Comparison of ENCODE assay signal across 25 cellular contexts in the genomic region with DNA sequence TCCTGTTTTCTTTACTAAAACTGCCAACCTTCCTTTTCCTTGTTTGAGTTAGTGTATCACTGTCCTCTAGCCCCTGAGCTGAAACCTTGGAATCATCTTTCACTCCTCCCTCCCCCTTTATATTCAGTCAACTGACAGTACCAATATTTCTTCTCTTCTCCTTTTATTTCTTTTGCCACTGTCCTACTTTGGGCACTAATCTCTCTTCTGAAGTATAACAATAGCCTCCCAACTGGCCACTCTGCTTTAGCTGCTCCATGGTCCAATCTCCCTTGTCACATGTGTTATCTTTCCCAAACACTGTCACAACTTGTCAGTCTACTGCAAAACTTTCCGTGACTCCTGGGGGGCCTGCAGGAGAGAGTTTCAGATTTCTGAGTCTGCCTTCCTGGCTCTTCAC.
"Had no signal": no experiment of that assay in that cellular context is flagged by ENCODE, and none has a peak within 500 bp of the region (broad histone marks: within the 10 kb centered on the region; RNA-seq: fewer than 3 reads in every experiment).

No MANE protein-coding gene starts in this region.

- H3K27ac Mint-ChIP-seq: naive thymus-derived CD8-positive, alpha-beta T cell; stimulated activated naive B cell treated with anti-CD40 and anti-IgM and Interleukin-4, amounts not matched to agents 10 μg/mL and 1 μg/mL and 100 μg/mL, for 72 hours; stimulated activated naive CD8-positive, alpha-beta T cell treated with anti-CD3 and anti-CD28 coated beads, Interleukin-15, amount 100 ng/mL, for 72 hours had no signal

- H3K36me3 ChIP-seq: colonic mucosa, esophagus muscularis mucosa, right atrium auricular region, upper lobe of right lung, vagina had no signal

- DNase-seq: colonic mucosa; dorsolateral prefrontal cortex; effector CD8-positive, alpha-beta T cell; glutamatergic neuron; kidney; left cardiac atrium; mucosa of descending colon; naive thymus-derived CD8-positive, alpha-beta T cell; occipital lobe; sigmoid colon; stimulated activated CD4-positive, alpha-beta T cell treated with anti-CD3 and anti-CD28 coated beads, Interleukin-2, amount 100 ng/mL, for 24 hours; stimulated activated CD4-positive, alpha-beta T cell treated with anti-CD3 and anti-CD28 coated beads, Interleukin-4, amount 100 ng/mL, for 4 hours; stimulated activated naive B cell treated with anti-CD40 and anti-IgM and Interleukin-4, amounts not matched to agents 10 μg/mL and 1 μg/mL and 100 μg/mL, for 72 hours; stimulated activated naive CD8-positive, alpha-beta T cell treated with anti-CD3 and anti-CD28 coated beads, Interleukin-15, amount 100 ng/mL, for 72 hours; testis; upper lobe of right lung had no signal

- H3K27me3 ChIP-seq: colonic mucosa, dorsolateral prefrontal cortex, esophagus muscularis mucosa, gastroesophageal sphincter, hepatocyte, right atrium auricular region, sigmoid colon, testis, tibial nerve, upper lobe of right lung, vagina had no signal

- H3K27me3 Mint-ChIP-seq: stimulated activated naive B cell treated with anti-CD40 and anti-IgM and Interleukin-4, amounts not matched to agents 10 μg/mL and 1 μg/mL and 100 μg/mL, for 72 hours; stimulated activated naive CD8-positive, alpha-beta T cell treated with anti-CD3 and anti-CD28 coated beads, Interleukin-15, amount 100 ng/mL, for 72 hours had no signal

- H3K27ac ChIP-seq: colonic mucosa, dorsolateral prefrontal cortex, epithelial cell of prostate, esophagus muscularis mucosa, gastroesophageal sphincter, hepatocyte, right atrium auricular region, sigmoid colon, skin epidermis, testis, tibial nerve, upper lobe of right lung, vagina had no signal

- H3K4me1 ChIP-seq: colonic mucosa, gastroesophageal sphincter, right atrium auricular region, sigmoid colon, testis, tibial nerve, upper lobe of right lung, vagina had no signal

- H3K9me3 ChIP-seq: colonic mucosa, testis, vagina had no signal

- H3K4me1 Mint-ChIP-seq: stimulated activated naive B cell treated with anti-CD40 and anti-IgM and Interleukin-4, amounts not matched to agents 10 μg/mL and 1 μg/mL and 100 μg/mL, for 72 hours; stimulated activated naive CD8-positive, alpha-beta T cell treated with anti-CD3 and anti-CD28 coated beads, Interleukin-15, amount 100 ng/mL, for 72 hours had no signal

- H2AFZ ChIP-seq: hepatocyte had no signal

- H3K4me3 Mint-ChIP-seq: naive thymus-derived CD8-positive, alpha-beta T cell; neural crest cell; stimulated activated naive B cell treated with anti-CD40 and anti-IgM and Interleukin-4, amounts not matched to agents 10 μg/mL and 1 μg/mL and 100 μg/mL, for 72 hours; stimulated activated naive CD8-positive, alpha-beta T cell treated with anti-CD3 and anti-CD28 coated beads, Interleukin-15, amount 100 ng/mL, for 72 hours had no signal

- H3K4me2 ChIP-seq: hepatocyte had no signal

- H3K4me3 ChIP-seq: colonic mucosa, dorsolateral prefrontal cortex, esophagus muscularis mucosa, gastroesophageal sphincter, hepatocyte, mucosa of descending colon, right atrium auricular region, sigmoid colon, skin epidermis, testis, tibial nerve, upper lobe of right lung, vagina had no signal

- ATAC-seq: gastroesophageal sphincter; left cardiac atrium; mucosa of descending colon; naive thymus-derived CD8-positive, alpha-beta T cell; stimulated activated naive B cell treated with anti-CD40 and anti-IgM and Interleukin-4, amounts not matched to agents 10 μg/mL and 1 μg/mL and 100 μg/mL, for 72 hours; stimulated activated naive CD8-positive, alpha-beta T cell treated with anti-CD3 and anti-CD28 coated beads, Interleukin-15, amount 100 ng/mL, for 72 hours; upper lobe of right lung had no signal
